34 cellular contexts compared by ENCODE assay signal in genomic region chr1:154087574-154087973, GRCh38.
"Had no signal": no experiment of that assay in that cellular context is flagged by ENCODE, and none has a peak within 500 bp of the region (broad histone marks: within the 10 kb centered on the region; RNA-seq: fewer than 3 reads in every experiment).

No MANE protein-coding gene starts in this region.

- DNase-seq: Karpas-422, Kasumi-1, MG63, MM.1S, MV-4-11, NCI-H1048, NCI-H1092, NCI-H1092 treated with DMSO at 0.1 percent for 48 hours, NCI-H1105, NCI-H1105 treated with DMSO at 0.1 percent for 48 hours, NCI-H1417, NCI-H1417 treated with DMSO at 0.1 percent for 48 hours, NCI-H1436, NCI-H1436 treated with DMSO at 0.1 percent for 48 hours, NCI-H146, NCI-H1694, NCI-H1694 treated with DMSO at 0.1 percent for 48 hours, NCI-H187, NCI-H187 treated with DMSO at 0.1 percent for 48 hours, NCI-H1930, NCI-H2029, NCI-H2029 treated with DMSO at 0.1 percent for 48 hours, NCI-H2081, NCI-H2081 treated with DMSO at 0.1 percent for 48 hours, NCI-H2107, NCI-H2171, NCI-H2171 treated with DMSO at 0.1 percent for 48 hours, NCI-H226, NCI-H345, NCI-H446, NCI-H446 treated with DMSO at 0.1 percent for 48 hours, NCI-H510A, NCI-H510A treated with DMSO at 0.1 percent for 48 hours, NCI-H524 had no signal

- H3K27me3 ChIP-seq: MG63 had no signal

- H3K36me3 ChIP-seq: MG63 had no signal

- H3K4me3 ChIP-seq: MG63 had no signal
